In genomic region chr14:72788255-72788654, GRCh38 we compare ENCODE assay signal across 1 cellular context.
TF ChIP-seq lines count a peak whose summit lies in the region.

No MANE protein-coding gene starts in this region.

TF ChIP-seq in GM23338, 12 proteins besides CTCF, POLR2A, EP300 and RAD21 (continued from another document):
- TF ChIP-seq, protein P1, sequence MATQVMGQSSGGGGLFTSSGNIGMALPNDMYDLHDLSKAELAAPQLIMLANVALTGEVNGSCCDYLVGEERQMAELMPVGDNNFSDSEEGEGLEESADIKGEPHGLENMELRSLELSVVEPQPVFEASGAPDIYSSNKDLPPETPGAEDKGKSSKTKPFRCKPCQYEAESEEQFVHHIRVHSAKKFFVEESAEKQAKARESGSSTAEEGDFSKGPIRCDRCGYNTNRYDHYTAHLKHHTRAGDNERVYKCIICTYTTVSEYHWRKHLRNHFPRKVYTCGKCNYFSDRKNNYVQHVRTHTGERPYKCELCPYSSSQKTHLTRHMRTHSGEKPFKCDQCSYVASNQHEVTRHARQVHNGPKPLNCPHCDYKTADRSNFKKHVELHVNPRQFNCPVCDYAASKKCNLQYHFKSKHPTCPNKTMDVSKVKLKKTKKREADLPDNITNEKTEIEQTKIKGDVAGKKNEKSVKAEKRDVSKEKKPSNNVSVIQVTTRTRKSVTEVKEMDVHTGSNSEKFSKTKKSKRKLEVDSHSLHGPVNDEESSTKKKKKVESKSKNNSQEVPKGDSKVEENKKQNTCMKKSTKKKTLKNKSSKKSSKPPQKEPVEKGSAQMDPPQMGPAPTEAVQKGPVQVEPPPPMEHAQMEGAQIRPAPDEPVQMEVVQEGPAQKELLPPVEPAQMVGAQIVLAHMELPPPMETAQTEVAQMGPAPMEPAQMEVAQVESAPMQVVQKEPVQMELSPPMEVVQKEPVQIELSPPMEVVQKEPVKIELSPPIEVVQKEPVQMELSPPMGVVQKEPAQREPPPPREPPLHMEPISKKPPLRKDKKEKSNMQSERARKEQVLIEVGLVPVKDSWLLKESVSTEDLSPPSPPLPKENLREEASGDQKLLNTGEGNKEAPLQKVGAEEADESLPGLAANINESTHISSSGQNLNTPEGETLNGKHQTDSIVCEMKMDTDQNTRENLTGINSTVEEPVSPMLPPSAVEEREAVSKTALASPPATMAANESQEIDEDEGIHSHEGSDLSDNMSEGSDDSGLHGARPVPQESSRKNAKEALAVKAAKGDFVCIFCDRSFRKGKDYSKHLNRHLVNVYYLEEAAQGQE (IDR thresholded peaks at IDR 0.05; ENCODE audit: unreplicated experiment): no peak
- TF ChIP-seq CREB1 (CRISPR knock-in tag; IDR thresholded peaks at IDR 0.05; ENCODE audit: low read depth) (no peak), NANOG (IDR thresholded peaks at IDR 0.05; ENCODE audit: borderline replicate concordance) (no peak), EZH2 (IDR thresholded peaks at IDR 0.05; ENCODE audit: low read depth, unreplicated experiment) (no peak)
- TF ChIP-seq, protein P2, sequence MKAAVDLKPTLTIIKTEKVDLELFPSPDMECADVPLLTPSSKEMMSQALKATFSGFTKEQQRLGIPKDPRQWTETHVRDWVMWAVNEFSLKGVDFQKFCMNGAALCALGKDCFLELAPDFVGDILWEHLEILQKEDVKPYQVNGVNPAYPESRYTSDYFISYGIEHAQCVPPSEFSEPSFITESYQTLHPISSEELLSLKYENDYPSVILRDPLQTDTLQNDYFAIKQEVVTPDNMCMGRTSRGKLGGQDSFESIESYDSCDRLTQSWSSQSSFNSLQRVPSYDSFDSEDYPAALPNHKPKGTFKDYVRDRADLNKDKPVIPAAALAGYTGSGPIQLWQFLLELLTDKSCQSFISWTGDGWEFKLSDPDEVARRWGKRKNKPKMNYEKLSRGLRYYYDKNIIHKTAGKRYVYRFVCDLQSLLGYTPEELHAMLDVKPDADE (IDR thresholded peaks at IDR 0.05): no peak
- TF ChIP-seq, protein P3, sequence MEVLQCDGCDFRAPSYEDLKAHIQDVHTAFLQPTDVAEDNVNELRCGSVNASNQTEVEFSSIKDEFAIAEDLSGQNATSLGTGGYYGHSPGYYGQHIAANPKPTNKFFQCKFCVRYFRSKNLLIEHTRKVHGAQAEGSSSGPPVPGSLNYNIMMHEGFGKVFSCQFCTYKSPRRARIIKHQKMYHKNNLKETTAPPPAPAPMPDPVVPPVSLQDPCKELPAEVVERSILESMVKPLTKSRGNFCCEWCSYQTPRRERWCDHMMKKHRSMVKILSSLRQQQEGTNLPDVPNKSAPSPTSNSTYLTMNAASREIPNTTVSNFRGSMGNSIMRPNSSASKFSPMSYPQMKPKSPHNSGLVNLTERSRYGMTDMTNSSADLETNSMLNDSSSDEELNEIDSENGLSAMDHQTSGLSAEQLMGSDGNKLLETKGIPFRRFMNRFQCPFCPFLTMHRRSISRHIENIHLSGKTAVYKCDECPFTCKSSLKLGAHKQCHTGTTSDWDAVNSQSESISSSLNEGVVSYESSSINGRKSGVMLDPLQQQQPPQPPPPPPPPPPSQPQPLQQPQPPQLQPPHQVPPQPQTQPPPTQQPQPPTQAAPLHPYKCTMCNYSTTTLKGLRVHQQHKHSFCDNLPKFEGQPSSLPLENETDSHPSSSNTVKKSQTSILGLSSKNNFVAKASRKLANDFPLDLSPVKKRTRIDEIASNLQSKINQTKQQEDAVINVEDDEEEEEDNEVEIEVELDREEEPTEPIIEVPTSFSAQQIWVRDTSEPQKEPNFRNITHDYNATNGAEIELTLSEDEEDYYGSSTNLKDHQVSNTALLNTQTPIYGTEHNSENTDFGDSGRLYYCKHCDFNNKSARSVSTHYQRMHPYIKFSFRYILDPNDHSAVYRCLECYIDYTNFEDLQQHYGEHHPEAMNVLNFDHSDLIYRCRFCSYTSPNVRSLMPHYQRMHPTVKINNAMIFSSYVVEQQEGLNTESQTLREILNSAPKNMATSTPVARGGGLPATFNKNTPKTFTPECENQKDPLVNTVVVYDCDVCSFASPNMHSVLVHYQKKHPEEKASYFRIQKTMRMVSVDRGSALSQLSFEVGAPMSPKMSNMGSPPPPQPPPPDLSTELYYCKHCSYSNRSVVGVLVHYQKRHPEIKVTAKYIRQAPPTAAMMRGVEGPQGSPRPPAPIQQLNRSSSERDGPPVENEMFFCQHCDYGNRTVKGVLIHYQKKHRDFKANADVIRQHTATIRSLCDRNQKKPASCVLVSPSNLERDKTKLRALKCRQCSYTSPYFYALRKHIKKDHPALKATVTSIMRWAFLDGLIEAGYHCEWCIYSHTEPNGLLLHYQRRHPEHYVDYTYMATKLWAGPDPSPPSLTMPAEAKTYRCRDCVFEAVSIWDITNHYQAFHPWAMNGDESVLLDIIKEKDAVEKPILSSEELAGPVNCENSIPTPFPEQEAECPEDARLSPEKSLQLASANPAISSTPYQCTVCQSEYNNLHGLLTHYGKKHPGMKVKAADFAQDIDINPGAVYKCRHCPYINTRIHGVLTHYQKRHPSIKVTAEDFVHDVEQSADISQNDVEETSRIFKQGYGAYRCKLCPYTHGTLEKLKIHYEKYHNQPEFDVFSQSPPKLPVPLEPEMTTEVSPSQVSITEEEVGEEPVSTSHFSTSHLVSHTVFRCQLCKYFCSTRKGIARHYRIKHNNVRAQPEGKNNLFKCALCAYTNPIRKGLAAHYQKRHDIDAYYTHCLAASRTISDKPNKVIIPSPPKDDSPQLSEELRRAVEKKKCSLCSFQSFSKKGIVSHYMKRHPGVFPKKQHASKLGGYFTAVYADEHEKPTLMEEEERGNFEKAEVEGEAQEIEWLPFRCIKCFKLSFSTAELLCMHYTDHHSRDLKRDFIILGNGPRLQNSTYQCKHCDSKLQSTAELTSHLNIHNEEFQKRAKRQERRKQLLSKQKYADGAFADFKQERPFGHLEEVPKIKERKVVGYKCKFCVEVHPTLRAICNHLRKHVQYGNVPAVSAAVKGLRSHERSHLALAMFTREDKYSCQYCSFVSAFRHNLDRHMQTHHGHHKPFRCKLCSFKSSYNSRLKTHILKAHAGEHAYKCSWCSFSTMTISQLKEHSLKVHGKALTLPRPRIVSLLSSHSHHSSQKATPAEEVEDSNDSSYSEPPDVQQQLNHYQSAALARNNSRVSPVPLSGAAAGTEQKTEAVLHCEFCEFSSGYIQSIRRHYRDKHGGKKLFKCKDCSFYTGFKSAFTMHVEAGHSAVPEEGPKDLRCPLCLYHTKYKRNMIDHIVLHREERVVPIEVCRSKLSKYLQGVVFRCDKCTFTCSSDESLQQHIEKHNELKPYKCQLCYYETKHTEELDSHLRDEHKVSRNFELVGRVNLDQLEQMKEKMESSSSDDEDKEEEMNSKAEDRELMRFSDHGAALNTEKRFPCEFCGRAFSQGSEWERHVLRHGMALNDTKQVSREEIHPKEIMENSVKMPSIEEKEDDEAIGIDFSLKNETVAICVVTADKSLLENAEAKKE (CRISPR knock-in tag; IDR thresholded peaks at IDR 0.05): no peak
TF ChIP-seq in GM23338: peak in this region for 0.
